8 cellular contexts compared by ENCODE assay signal in the genomic region with DNA sequence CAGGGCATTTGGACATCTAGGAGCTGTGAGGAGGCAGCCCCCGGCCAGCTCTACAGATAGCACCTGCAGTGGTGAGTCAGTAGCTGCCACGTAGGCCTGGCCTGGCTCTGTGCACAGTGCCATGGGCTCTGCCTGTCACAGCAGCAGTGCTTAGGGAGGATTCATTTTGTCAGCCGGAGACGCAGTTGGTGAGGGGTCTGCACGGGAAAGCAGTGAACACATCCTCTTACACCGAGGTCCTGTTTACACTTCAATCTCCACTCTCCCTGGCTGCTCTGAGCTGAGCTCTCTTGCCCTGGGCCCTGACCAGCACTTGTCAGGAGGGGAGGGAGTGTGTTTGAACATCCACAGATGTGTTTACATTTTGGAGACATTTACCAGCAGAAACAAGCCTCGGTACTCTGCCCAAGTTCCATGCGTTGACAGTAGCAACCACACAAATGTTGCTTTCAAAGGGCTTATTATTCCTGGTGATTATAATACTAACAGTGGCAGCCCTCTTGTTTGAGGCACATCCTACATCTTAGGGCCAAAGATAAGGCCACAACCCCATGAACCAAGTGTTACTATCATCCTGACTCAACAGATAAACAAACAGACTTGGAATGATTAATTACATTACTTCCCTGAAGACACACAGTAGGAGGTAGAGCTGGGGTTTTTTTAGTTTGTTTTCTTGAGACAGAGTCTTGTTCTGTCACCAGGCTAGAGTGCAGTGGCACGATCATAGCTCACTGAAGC.
A peak's percentile ranks its signal among the peaks of the same experiment; 100 is the strongest.
DNase-seq lines count a peak whose midpoint lies in the region; ATAC-seq and TF ChIP-seq lines count a peak whose summit lies in the region.

No MANE protein-coding gene starts in this region.

- no peak overlapping the region for H3K9ac ChIP-seq in liver (ENCODE audit: low read depth in 1 of 2, low read length in 2 of 2)

- WGBS in liver: 46% methylated on average over 9 of the region's 9 CpGs

- no peaks in the 10 kb centered on the region for H3K9me3 ChIP-seq in liver (ENCODE audit: control insufficient read depth in 4 of 4, low read length in 3 of 4)

- peak in 1 of 2 donors; percentile 2 for TF ChIP-seq RAD21 in liver (IDR thresholded peaks at IDR 0.05)

- ATAC-seq in GM19467 (IDR thresholded peaks at IDR 0.05; ENCODE audit: unreplicated experiment): no peak
- no peak for ATAC-seq in HG03354 (IDR thresholded peaks at IDR 0.05; ENCODE audit: poor library complexity, severe bottlenecking, unreplicated experiment)
- ATAC-seq in HG03108 (IDR thresholded peaks at IDR 0.05; ENCODE audit: unreplicated experiment): no peak

- no peak for TF ChIP-seq CTCF in liver (IDR thresholded peaks at IDR 0.05; ENCODE audit: low read depth, low read length, missing input control)

- peaks cover 0 to 17% (median 9%) of the 10 kb centered on the region in 4 donors for H3K4me1 ChIP-seq in liver (ENCODE audit: control insufficient read depth in 4 of 4, insufficient read depth in 4 of 4, low read length in 3 of 4)

- no peaks in the 10 kb centered on the region for H3K36me3 ChIP-seq in liver (ENCODE audit: control insufficient read depth in 4 of 4, insufficient read depth in 3 of 4, low read depth in 1 of 4, low read length in 3 of 4)

- H3K4me3 ChIP-seq in liver (ENCODE audit: low read depth in 1 of 3, low read length in 3 of 3): no peak overlapping the region

- DNase-seq in COLO668 (lab: John Stamatoyannopoulos, UW; ENCODE audit: unreplicated experiment) (peak; percentile 90), LoVo (ENCODE audit: low spot score) (peak; percentile 42), amniotic epithelial cell (ENCODE audit: low read depth) (peak; percentile 60), NCI-H524 treated with DMSO at 0.1 percent for 48 hours (lab: John Stamatoyannopoulos, UW) (no peak)

- H3K27ac ChIP-seq in liver (ENCODE audit: low read depth in 1 of 2, low read length in 2 of 2): peak overlapping the region in 1 of 2 donors; percentile 46

- no peaks in the 10 kb centered on the region for H3K27me3 ChIP-seq in liver (ENCODE audit: control insufficient read depth in 4 of 4, insufficient read depth in 4 of 4, low read length in 3 of 4)

TF ChIP-seq in liver, 16 proteins besides CTCF, POLR2A, EP300 and RAD21:
- TF ChIP-seq EGR1 (IDR thresholded peaks at IDR 0.05; ENCODE audit: low read depth in 2 of 2): no peak
- TF ChIP-seq YY1 (IDR thresholded peaks at IDR 0.05): no peak
- TF ChIP-seq HNF4A (conservative IDR thresholded peaks at IDR 0.05): no peak
- TF ChIP-seq JUND (IDR thresholded peaks at IDR 0.05): no peak
- TF ChIP-seq NR2F2 (IDR thresholded peaks at IDR 0.05): peak; percentile 77
- TF ChIP-seq FOXA1 (IDR thresholded peaks at IDR 0.05): no peak
- peak in 1 of 2 donors; percentile 40 for TF ChIP-seq RXRA (IDR thresholded peaks at IDR 0.05)
TF ChIP-seq in liver: peak in this region for 2.
